ENCODE assay signal across 25 cellular contexts in genomic region chr7:25829663-25830062, GRCh38.
"Had no signal": no experiment of that assay in that cellular context is flagged by ENCODE, and none has a peak within 500 bp of the region (broad histone marks: within the 10 kb centered on the region; RNA-seq: fewer than 3 reads in every experiment).

No MANE protein-coding gene starts in this region.

- H3K9me3 ChIP-seq: gastroesophageal sphincter, left lung, ovary, right atrium auricular region, thyroid gland, upper lobe of left lung had no signal

- ATAC-seq: esophagus mucosa; gastroesophageal sphincter; heart left ventricle; left cardiac atrium; left lung; naive thymus-derived CD4-positive, alpha-beta T cell; sciatic nerve; stimulated activated naive CD8-positive, alpha-beta T cell treated with anti-CD3 and anti-CD28 coated beads, Interleukin-15, amount 100 ng/mL, for 72 hours had no signal

- H3K27ac ChIP-seq: epithelial cell of prostate, gastroesophageal sphincter, heart left ventricle, left lung, ovary, right atrium auricular region, thyroid gland, upper lobe of left lung had no signal

- H3K4me1 ChIP-seq: left lung, upper lobe of left lung had no signal

- H3K36me3 ChIP-seq: gastroesophageal sphincter, heart left ventricle, left lung, ovary, right atrium auricular region, thyroid gland, upper lobe of left lung had no signal

- DNase-seq: cerebellar nuclear complex; cortex of kidney; foreskin fibroblast; heart left ventricle; hippocampal formation; left cardiac atrium; left lung; mesendoderm; midbrain; naive thymus-derived CD4-positive, alpha-beta T cell; ovary; stimulated activated CD4-positive, alpha-beta T cell treated with anti-CD3 and anti-CD28 coated beads, Interleukin-12 subunit alpha, Interleukin-12 subunit beta, amount 100 ng/mL, for 4 hours; stimulated activated CD4-positive, alpha-beta T cell treated with anti-CD3 and anti-CD28 coated beads, Interleukin-1b, Interleukin-23, amount 100 ng/mL, for 48 hours; stimulated activated CD4-positive, alpha-beta T cell treated with anti-CD3 and anti-CD28 coated beads, Interleukin-4, amount 100 ng/mL, for 1 hour; stimulated activated CD8-positive, alpha-beta memory T cell treated with anti-CD3 and anti-CD28 coated beads, Interleukin-4, amount 100 ng/mL, for 48 hours; stimulated activated naive CD4-positive, alpha-beta T cell; stimulated activated naive CD8-positive, alpha-beta T cell treated with anti-CD3 and anti-CD28 coated beads, Interleukin-15, amount 100 ng/mL, for 72 hours; thyroid gland; upper lobe of left lung had no signal

- H3K4me3 ChIP-seq: gastroesophageal sphincter, heart left ventricle, left lung, ovary, right atrium auricular region, smooth muscle cell, thyroid gland, upper lobe of left lung had no signal

- H3K4me2 ChIP-seq: smooth muscle cell had no signal

- H3K27me3 ChIP-seq: gastroesophageal sphincter, heart left ventricle, ovary, right atrium auricular region, thyroid gland, upper lobe of left lung had no signal
